ENCODE assay signal across 21 cellular contexts in genomic region chr16:51719376-51719775, GRCh38.
DNase-seq lines count a peak whose midpoint lies in the region; FAIRE-seq and TF ChIP-seq lines count a peak whose summit lies in the region.
"Had no signal": no experiment of that assay in that cellular context is flagged by ENCODE, and none has a peak within 500 bp of the region (broad histone marks: within the 10 kb centered on the region; RNA-seq: fewer than 3 reads in every experiment).

No MANE protein-coding gene starts in this region.

- H3K27me3 ChIP-seq in prostate gland (replicated peaks; ENCODE audit: insufficient read depth), result no peaks in the 10 kb centered on the region

- H3K4me3 ChIP-seq in HEK293 (ENCODE audit: low read depth, low read length), result no peak overlapping the region
- H3K4me3 ChIP-seq in prostate gland, result no peak overlapping the region
- H3K4me3 ChIP-seq: A549, BLaER1, GM12878, GM23248 had no signal

- H3K27ac ChIP-seq in HEK293 (ENCODE audit: extremely low read depth, low read depth, low read length) (no peak overlapping the region), prostate gland (no peak overlapping the region)
- H3K27ac ChIP-seq: 22Rv1, A549, BLaER1, GM23248 had no signal

- no peak for FAIRE-seq in urothelium cell line (lab: Jason Lieb, UNC)
- no peak for FAIRE-seq in GM12892 (lab: Jason Lieb, UNC)
- FAIRE-seq: A549, GM12878, GM19239, H54, HepG2 had no signal

- intact Hi-C loops in prostate gland (cut with DNase I), result no loop called here

- no peaks in the 10 kb centered on the region for H3K9me3 ChIP-seq in HEK293 (ENCODE audit: control insufficient read depth, insufficient read depth, low read depth, low read length)
- H3K9me3 ChIP-seq in prostate gland, result no peaks in the 10 kb centered on the region
- H3K9me3 ChIP-seq: A549, BLaER1 had no signal

- CTCF ChIA-PET in HEK293 (lab: Yijun Ruan, JAX), result interaction anchor here (0.6 to 1.1 kb wide), 3 partner anchors 42 to 230 kb away, joined by 3 read pairs; no protein-coding TSS in a partner anchor

- TF ChIP-seq CTCF in HEK293 (tag by site-specific recombination; IDR thresholded peaks at IDR 0.05), result no peak
- no peak for TF ChIP-seq CTCF in prostate gland (IDR thresholded peaks at IDR 0.05)

- H3K36me3 ChIP-seq in HEK293 (ENCODE audit: control insufficient read depth in 2 of 2, insufficient read depth in 1 of 2, low read length in 2 of 2) (no peaks in the 10 kb centered on the region), prostate gland (no peaks in the 10 kb centered on the region)
- H3K36me3 ChIP-seq: BLaER1 had no signal

- WGBS in prostate gland, result 75% methylated on average over 3 of the region's 3 CpGs

- H3K4me1 ChIP-seq in HEK293 (ENCODE audit: control insufficient read depth, insufficient read depth, low read length) (peaks cover 10% of the 10 kb centered on the region; the same call in 1 of the 2 replicates), prostate gland (replicated peaks) (no peaks in the 10 kb centered on the region)
- H3K4me1 ChIP-seq: A549, BLaER1 had no signal

- TF ChIP-seq POLR2A in GM12892 (IDR thresholded peaks at IDR 0.05; ENCODE audit: low read depth, low read length) (no peak), prostate gland (IDR thresholded peaks at IDR 0.05) (no peak)

- POLR2A ChIA-PET in HEK293 (lab: Yijun Ruan, JAX), result no interaction called here

- DNase-seq in DMS53 (lab: John Stamatoyannopoulos, UW), result peak; percentile 13
- no peak for DNase-seq in DMS53 treated with DMSO at 0.1 percent for 48 hours (lab: John Stamatoyannopoulos, UW; ENCODE audit: unreplicated experiment)
- peak; percentile 33 for DNase-seq in SW480 (ENCODE audit: low spot score)
- peak; percentile 8 for DNase-seq in urothelium cell line (ENCODE audit: low spot score)
- no peak for DNase-seq in GM12892 (ENCODE audit: insufficient read length)
- no peak for DNase-seq in prostate gland (ENCODE audit: low spot score)
- DNase-seq: CD4-positive, alpha-beta memory T cell; DMS153; DND-41; EL; GM23248; HCEC 1CT; HFFc6 had no signal

TF ChIP-seq in HEK293, 187 proteins besides CTCF, POLR2A, EP300 and RAD21:
- TF ChIP-seq ZNF777 (tag by site-specific recombination; IDR thresholded peaks at IDR 0.05; ENCODE audit: borderline replicate concordance) (no peak), SP7 (tag by site-specific recombination; IDR thresholded peaks at IDR 0.05) (peak; percentile 25; the same call in 1 of the 2 replicates), MZF1 (tag by site-specific recombination; IDR thresholded peaks at IDR 0.05; ENCODE audit: borderline replicate concordance) (0 out of 2 replicates have a peak, but pooled peaks have one; percentile 18), TRIM28 (IDR thresholded peaks at IDR 0.05; ENCODE audit: borderline replicate concordance, low read length) (peak; percentile 67; the same call in 1 of the 2 replicates), RBAK (tag by site-specific recombination; IDR thresholded peaks at IDR 0.05) (0 out of 2 replicates have a peak, but pooled peaks have one; percentile 32)

Comparison
In these comparisons a context has a peak if more than half of its experiments do, and no peak if none do; other contexts are left out.
1. DNase-seq: peak in DMS53 (single experiment), SW480 (single experiment) and urothelium cell line (single experiment); none in DMS53 treated with DMSO at 0.1 percent for 48 hours (single experiment), GM12892 (single experiment) and prostate gland (single experiment).